21 cellular contexts compared by ENCODE assay signal in the genomic region with DNA sequence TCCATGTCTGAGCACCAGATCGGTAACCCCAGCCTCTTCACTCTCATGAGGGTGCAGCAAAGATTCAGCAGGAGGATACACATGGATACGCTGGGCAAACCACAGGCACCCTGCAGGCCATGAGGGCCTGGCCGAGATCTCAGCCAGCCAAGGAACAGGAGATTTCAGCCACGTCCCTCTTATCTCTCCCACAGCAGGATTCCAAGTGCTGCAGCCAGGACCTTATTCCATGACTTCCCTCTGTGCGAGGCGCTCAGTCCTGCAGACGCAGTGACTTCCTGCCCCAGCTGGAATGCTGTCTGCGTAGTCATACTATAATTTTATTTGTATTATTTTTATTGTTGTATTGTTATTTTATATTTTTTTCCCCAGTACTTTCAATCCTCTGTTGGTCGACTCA.
"Had no signal": no experiment of that assay in that cellular context is flagged by ENCODE, and none has a peak within 500 bp of the region (broad histone marks: within the 10 kb centered on the region; RNA-seq: fewer than 3 reads in every experiment).

No MANE protein-coding gene starts in this region.

- H3K9ac ChIP-seq: SK-N-SH had no signal

- H3K36me3 ChIP-seq: MG63 had no signal

- H3K9me2 ChIP-seq: SK-N-SH had no signal

- FAIRE-seq: RCC 7860 had no signal

- H3K4me3 ChIP-seq: MG63 had no signal

- H3K4me2 ChIP-seq: SK-N-SH had no signal

- H3K27me3 ChIP-seq: MG63 had no signal

- DNase-seq: IMR-90, Karpas-422, KG1, MG63, NCI-H1092, NCI-H1436, NCI-H187, NCI-H2029, NCI-H2081 treated with DMSO at 0.1 percent for 48 hours, NCI-H2171, NCI-H226, NCI-H446, NCI-H510A, NCI-H524 treated with DMSO at 0.1 percent for 48 hours, NCI-H69, NCI-H774, RPMI8226, SHP77, SK-N-SH, SW 1271 had no signal

- H3K9me3 ChIP-seq: MG63 had no signal
